ENCODE assay signal across 8 cellular contexts in the genomic region with DNA sequence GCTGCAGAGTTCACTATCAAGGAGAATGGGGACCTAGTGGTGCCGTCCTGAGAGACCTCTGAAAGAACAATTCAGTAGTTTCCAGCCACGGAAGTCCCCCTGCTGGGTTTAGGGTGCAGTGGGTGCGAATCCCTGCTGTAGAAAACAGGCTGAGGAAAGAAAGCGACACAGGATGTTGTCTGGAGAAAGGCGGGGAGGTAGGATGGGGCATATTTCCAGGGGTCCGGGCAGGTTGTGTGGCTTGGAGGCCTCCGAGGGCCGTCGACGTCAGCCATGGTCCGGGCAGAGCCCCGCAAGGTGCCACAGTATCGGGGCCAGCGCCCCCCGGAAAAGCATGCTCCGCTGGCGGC. TPM values are rescaled to one million over a fixed set of nuclear protein-coding genes. Genes with fewer than 3 reads are reported as not detected.
DNase-seq lines count a peak whose midpoint lies in the region; ATAC-seq and TF ChIP-seq lines count a peak whose summit lies in the region.

No MANE protein-coding gene starts in this region.

- H3K36me3 Mint-ChIP-seq in activated CD8-positive, alpha-beta T cell treated with anti-CD3 and anti-CD28 coated beads, Interleukin-2, amount 10 ng/mL, durations not matched to agents 7 days and 5 days (ENCODE audit: low read depth), result peaks cover 22% of the 10 kb centered on the region
- H3K36me3 Mint-ChIP-seq in natural killer cell, result no peaks in the 10 kb centered on the region

- peaks cover 15% of the 10 kb centered on the region for H3K27me3 Mint-ChIP-seq in activated CD8-positive, alpha-beta T cell treated with anti-CD3 and anti-CD28 coated beads, Interleukin-2, amount 10 ng/mL, durations not matched to agents 7 days and 5 days (ENCODE audit: low read depth)
- no peaks in the 10 kb centered on the region for H3K27me3 Mint-ChIP-seq in natural killer cell (ENCODE audit: low read depth in 2 of 2)

- TF ChIP-seq CTCF in natural killer cell (IDR thresholded peaks at IDR 0.05), result no peak

- peak; percentile 51 for DNase-seq in KBM-7
- DNase-seq in activated CD8-positive, alpha-beta T cell treated with anti-CD3 and anti-CD28 coated beads, Interleukin-2, amount 10 ng/mL, durations not matched to agents 7 days and 5 days, result peak; percentile 66
- no peak for DNase-seq in natural killer cell
- DNase-seq in KG1 (lab: John Stamatoyannopoulos, UW), result no peak

- no peaks in the 10 kb centered on the region for H3K27me3 ChIP-seq in esophagus (ENCODE audit: control insufficient read depth in 1 of 2, insufficient read depth in 2 of 2, low read length in 2 of 2)
- H3K27me3 ChIP-seq in thymus (ENCODE audit: control insufficient read depth, insufficient read depth), result no peaks in the 10 kb centered on the region

- CTCF ChIA-PET in activated CD8-positive, alpha-beta T cell treated with anti-CD3 and anti-CD28 coated beads, Interleukin-2, amount 10 ng/mL, durations not matched to agents 7 days and 5 days (lab: Charles Lee), result interaction anchor here (1.0 kb wide), 1 partner anchor 97 kb away, joined by 3 read pairs; a partner anchor contains a TSS

- intact Hi-C loops in natural killer cell (cut with micrococcal nuclease), result loop anchor here (1.0 to 10.0 kb wide), 7 partner anchors 62 to 764 kb away; a partner anchor contains a TSS

- in situ Hi-C loops in KBM-7 (cut with MboI; ENCODE audit: low pct_unique_long_range_greater_than_20kb, low sequenced_read_pairs), result no loop called here

- POLR2A ChIA-PET in activated CD8-positive, alpha-beta T cell treated with anti-CD3 and anti-CD28 coated beads, Interleukin-2, amount 10 ng/mL, durations not matched to agents 7 days and 5 days (lab: Charles Lee), result interaction anchor here (3.9 kb wide), 1 partner anchor 23 kb away, joined by 28 read pairs; no protein-coding TSS in a partner anchor

- H3K27ac ChIP-seq in esophagus (ENCODE audit: low read depth in 2 of 2, low read length in 1 of 2) (peak overlapping the region; percentile 93 to 100), thymus (ENCODE audit: low read depth) (peak overlapping the region; percentile 93)

- H3K36me3 ChIP-seq in esophagus (ENCODE audit: control insufficient read depth in 2 of 2, insufficient read depth in 2 of 2, low read length in 1 of 2) (no peaks in the 10 kb centered on the region), thymus (ENCODE audit: control insufficient read depth, insufficient read depth) (no peaks in the 10 kb centered on the region)

- H3K4me3 Mint-ChIP-seq in activated CD8-positive, alpha-beta T cell treated with anti-CD3 and anti-CD28 coated beads, Interleukin-2, amount 10 ng/mL, durations not matched to agents 7 days and 5 days, result peak overlapping the region; percentile 90
- peak overlapping the region; percentile 94 for H3K4me3 Mint-ChIP-seq in natural killer cell

- no peaks in the 10 kb centered on the region for H3K9me3 Mint-ChIP-seq in activated CD8-positive, alpha-beta T cell treated with anti-CD3 and anti-CD28 coated beads, Interleukin-2, amount 10 ng/mL, durations not matched to agents 7 days and 5 days (ENCODE audit: insufficient read depth)
- no peaks in the 10 kb centered on the region for H3K9me3 Mint-ChIP-seq in natural killer cell

- H3K27ac Mint-ChIP-seq in activated CD8-positive, alpha-beta T cell treated with anti-CD3 and anti-CD28 coated beads, Interleukin-2, amount 10 ng/mL, durations not matched to agents 7 days and 5 days, result peak overlapping the region; percentile 95
- peak overlapping the region; percentile 92 to 96 for H3K27ac Mint-ChIP-seq in natural killer cell

- no peaks in the 10 kb centered on the region for H3K9me3 ChIP-seq in esophagus (ENCODE audit: control insufficient read depth in 2 of 2, insufficient read depth in 1 of 2, low read depth in 1 of 2, low read length in 1 of 2)
- no peaks in the 10 kb centered on the region for H3K9me3 ChIP-seq in thymus (ENCODE audit: control insufficient read depth)

- H3K4me1 Mint-ChIP-seq in activated CD8-positive, alpha-beta T cell treated with anti-CD3 and anti-CD28 coated beads, Interleukin-2, amount 10 ng/mL, durations not matched to agents 7 days and 5 days (ENCODE audit: low read depth), result peaks cover 45% of the 10 kb centered on the region
- H3K4me1 Mint-ChIP-seq in natural killer cell, result peaks cover 47 to 53% of the 10 kb centered on the region in 2 donors

- peak overlapping the region; percentile 69; the same call in 1 of the 2 replicates for H3K4me3 ChIP-seq in GM08714 (ENCODE audit: low read length)
- H3K4me3 ChIP-seq in esophagus (ENCODE audit: low read depth in 1 of 2, low read length in 2 of 2), result peak overlapping the region; percentile 82 to 83
- peak overlapping the region; percentile 88 for H3K4me3 ChIP-seq in thymus (ENCODE audit: low read length)

- H3K4me1 ChIP-seq in esophagus (ENCODE audit: control insufficient read depth in 2 of 2, insufficient read depth in 2 of 2, low read length in 1 of 2) (no peaks in the 10 kb centered on the region), thymus (ENCODE audit: control insufficient read depth, insufficient read depth, low read length) (peaks cover 4% of the 10 kb centered on the region)

- ATAC-seq in GM21717 (IDR thresholded peaks at IDR 0.05; ENCODE audit: unreplicated experiment) (peak; percentile 10), natural killer cell (peak; percentile 12 to 32 (median 22))
- ATAC-seq in activated CD8-positive, alpha-beta T cell treated with anti-CD3 and anti-CD28 coated beads, Interleukin-2, amount 10 ng/mL, durations not matched to agents 7 days and 5 days, result peak; percentile 11

- WGBS in esophagus, 2 donors, result 1% methylated on average over 17 of the region's 17 CpGs
- 2% methylated on average over 17 of the region's 17 CpGs for WGBS in thymus

RNA-seq across cellular contexts. Expression of a gene that starts 0.8 kb away (rescaled TPM):
- 100 to 1,000 TPM in 1 of 2 experiments, 10 to 100 TPM in 1; 87.6 to 103 TPM for total RNA-seq in activated CD8-positive, alpha-beta T cell treated with anti-CD3 and anti-CD28 coated beads, Interleukin-2, amount 10 ng/mL, durations not matched to agents 7 days and 5 days
- 1 to 10 TPM; 5.3 to 6.2 TPM for polyA plus RNA-seq in esophagus
- 100 to 1,000 TPM in 2 of 3 donors, 10 to 100 TPM in 1; 88.1 to 107 (median 106) TPM for total RNA-seq in natural killer cell
- 15.5 TPM for polyA plus RNA-seq in thymus

Comparison
In these comparisons a context has a peak if more than half of its experiments do, and no peak if none do; other contexts are left out.
1. DNase-seq: peak in KBM-7 (single experiment) and activated CD8-positive, alpha-beta T cell treated with anti-CD3 and anti-CD28 coated beads, Interleukin-2, amount 10 ng/mL, durations not matched to agents 7 days and 5 days (single experiment); none in natural killer cell (single experiment) and KG1 (single experiment).
2. Peak in every context shown above with its lines, with median percentiles within 50 percentile points of each other: H3K4me3 ChIP-seq and ATAC-seq.